ENCODE assay signal across 13 cellular contexts in genomic region chr5:126562823-126563222, GRCh38.
DNase-seq lines count a peak whose midpoint lies in the region; ATAC-seq lines count a peak whose summit lies in the region.
"Had no signal": no experiment of that assay in that cellular context is flagged by ENCODE, and none has a peak within 500 bp of the region (broad histone marks: within the 10 kb centered on the region; RNA-seq: fewer than 3 reads in every experiment).

No MANE protein-coding gene starts in this region.

- H3K36me3 Mint-ChIP-seq in stimulated activated naive B cell treated with anti-CD40 and anti-IgM and Interleukin-4, amounts not matched to agents 10 μg/mL and 1 μg/mL and 100 μg/mL, for 72 hours = no peaks in the 10 kb centered on the region
- H3K36me3 Mint-ChIP-seq: activated naive CD4-positive, alpha-beta T cell treated with anti-CD3 and anti-CD28 coated beads, Interleukin-2, amount 50 U/mL, for 24 hours had no signal

- ATAC-seq in stimulated activated naive CD8-positive, alpha-beta T cell treated with anti-CD3 and anti-CD28 coated beads, Interleukin-15, Interleukin-2, amounts not matched to agents 100 U/mL and 50 U/mL, for 24 hours = peak; percentile 19
- ATAC-seq in stimulated activated naive CD8-positive, alpha-beta T cell treated with anti-CD3 and anti-CD28 coated beads, Interleukin-15, amount 100 ng/mL, for 72 hours = no peak
- ATAC-seq in HG02623 (IDR thresholded peaks at IDR 0.05; ENCODE audit: unreplicated experiment) (peak; percentile 93), HG03196 (IDR thresholded peaks at IDR 0.05; ENCODE audit: unreplicated experiment) (peak; percentile 89)
- ATAC-seq in stimulated activated naive B cell treated with anti-CD40 and anti-IgM and Interleukin-4, amounts not matched to agents 10 μg/mL and 1 μg/mL and 100 μg/mL, for 72 hours (replicated peaks) = peak; percentile 63 to 71

- no peak overlapping the region for H3K27ac Mint-ChIP-seq in stimulated activated naive CD8-positive, alpha-beta T cell treated with anti-CD3 and anti-CD28 coated beads, Interleukin-15, amount 100 ng/mL, for 72 hours
- H3K27ac Mint-ChIP-seq in stimulated activated naive B cell treated with anti-CD40 and anti-IgM and Interleukin-4, amounts not matched to agents 10 μg/mL and 1 μg/mL and 100 μg/mL, for 72 hours = no peak overlapping the region
- H3K27ac Mint-ChIP-seq: activated naive CD4-positive, alpha-beta T cell treated with anti-CD3 and anti-CD28 coated beads, Interleukin-2, amount 50 U/mL, for 24 hours had no signal

- no peak for DNase-seq in stimulated activated naive CD8-positive, alpha-beta T cell treated with anti-CD3 and anti-CD28 coated beads, Interleukin-15, Interleukin-2, amounts not matched to agents 100 U/mL and 50 U/mL, for 24 hours
- no peak for DNase-seq in stimulated activated naive CD8-positive, alpha-beta T cell treated with anti-CD3 and anti-CD28 coated beads, Interleukin-15, amount 100 ng/mL, for 72 hours
- DNase-seq in stimulated activated naive B cell treated with anti-CD40 and anti-IgM and Interleukin-4, amounts not matched to agents 10 μg/mL and 1 μg/mL and 100 μg/mL, for 72 hours = no peak
- no peak for DNase-seq in NCI-H69 (lab: John Stamatoyannopoulos, UW)
- no peak for DNase-seq in activated CD8-positive, alpha-beta memory T cell treated with anti-CD3 and anti-CD28 coated beads for 24 hours
- no peak for DNase-seq in central memory CD4-positive, alpha-beta T cell
- DNase-seq: 8988T, Calu3, NCI-H526, retina had no signal

- no peaks in the 10 kb centered on the region for H3K4me1 Mint-ChIP-seq in stimulated activated naive CD8-positive, alpha-beta T cell treated with anti-CD3 and anti-CD28 coated beads, Interleukin-15, amount 100 ng/mL, for 72 hours
- no peaks in the 10 kb centered on the region for H3K4me1 Mint-ChIP-seq in stimulated activated naive B cell treated with anti-CD40 and anti-IgM and Interleukin-4, amounts not matched to agents 10 μg/mL and 1 μg/mL and 100 μg/mL, for 72 hours
- H3K4me1 Mint-ChIP-seq: activated naive CD4-positive, alpha-beta T cell treated with anti-CD3 and anti-CD28 coated beads, Interleukin-2, amount 50 U/mL, for 24 hours had no signal

- no peak overlapping the region for H3K4me3 Mint-ChIP-seq in stimulated activated naive CD8-positive, alpha-beta T cell treated with anti-CD3 and anti-CD28 coated beads, Interleukin-15, amount 100 ng/mL, for 72 hours
- no peak overlapping the region for H3K4me3 Mint-ChIP-seq in stimulated activated naive B cell treated with anti-CD40 and anti-IgM and Interleukin-4, amounts not matched to agents 10 μg/mL and 1 μg/mL and 100 μg/mL, for 72 hours
- H3K4me3 Mint-ChIP-seq: activated naive CD4-positive, alpha-beta T cell treated with anti-CD3 and anti-CD28 coated beads, Interleukin-2, amount 50 U/mL, for 24 hours had no signal

- no peaks in the 10 kb centered on the region for H3K27me3 Mint-ChIP-seq in stimulated activated naive CD8-positive, alpha-beta T cell treated with anti-CD3 and anti-CD28 coated beads, Interleukin-15, amount 100 ng/mL, for 72 hours
- no peaks in the 10 kb centered on the region for H3K27me3 Mint-ChIP-seq in stimulated activated naive B cell treated with anti-CD40 and anti-IgM and Interleukin-4, amounts not matched to agents 10 μg/mL and 1 μg/mL and 100 μg/mL, for 72 hours
- H3K27me3 Mint-ChIP-seq: activated naive CD4-positive, alpha-beta T cell treated with anti-CD3 and anti-CD28 coated beads, Interleukin-2, amount 50 U/mL, for 24 hours had no signal

- H3K9me3 Mint-ChIP-seq in stimulated activated naive CD8-positive, alpha-beta T cell treated with anti-CD3 and anti-CD28 coated beads, Interleukin-15, amount 100 ng/mL, for 72 hours = no peaks in the 10 kb centered on the region
- H3K9me3 Mint-ChIP-seq in stimulated activated naive B cell treated with anti-CD40 and anti-IgM and Interleukin-4, amounts not matched to agents 10 μg/mL and 1 μg/mL and 100 μg/mL, for 72 hours = no peaks in the 10 kb centered on the region
- H3K9me3 Mint-ChIP-seq: activated naive CD4-positive, alpha-beta T cell treated with anti-CD3 and anti-CD28 coated beads, Interleukin-2, amount 50 U/mL, for 24 hours had no signal
